In the genomic region with DNA sequence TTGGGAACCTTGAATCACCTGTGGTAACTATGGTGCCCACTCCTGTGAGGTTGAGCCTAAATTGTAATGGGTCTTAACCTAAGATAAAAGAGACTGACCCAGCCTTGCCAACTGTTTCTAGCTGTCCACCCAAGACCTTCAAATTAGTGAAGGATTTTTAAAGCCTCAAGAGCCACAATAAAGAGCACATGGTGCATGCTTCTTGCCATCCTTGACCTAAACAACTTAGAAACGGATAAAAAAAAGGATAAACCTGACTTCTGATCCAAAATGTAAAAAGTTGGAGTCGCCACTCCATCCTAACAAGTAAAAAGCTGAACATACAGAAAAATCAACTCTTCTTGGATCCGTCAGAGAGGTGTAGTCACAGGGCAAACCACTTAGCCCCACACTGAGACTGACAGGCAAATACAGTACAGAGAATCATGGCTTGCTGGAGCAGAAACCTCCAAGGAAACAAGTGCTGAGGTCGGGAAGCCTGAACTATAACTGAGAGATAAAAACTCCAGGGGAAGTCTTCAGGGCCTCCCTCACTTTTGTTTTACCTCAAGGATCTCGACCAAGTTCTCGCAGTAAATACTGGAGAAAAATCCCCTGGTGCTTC, we compare ENCODE assay signal across 24 cellular contexts. TPM values are rescaled to one million over a fixed set of nuclear protein-coding genes. Genes with fewer than 3 reads are reported as not detected.
DNase-seq lines count a peak whose midpoint lies in the region; ATAC-seq, FAIRE-seq and TF ChIP-seq lines count a peak whose summit lies in the region.
"Had no signal": no experiment of that assay in that cellular context is flagged by ENCODE, and none has a peak within 500 bp of the region (broad histone marks: within the 10 kb centered on the region; RNA-seq: fewer than 3 reads in every experiment).

No MANE protein-coding gene starts in this region.

- H3K27ac Mint-ChIP-seq in stimulated activated memory B cell treated with anti-CD40 and anti-IgM and Interleukin-4, amounts not matched to agents 10 μg/mL and 1 μg/mL and 100 μg/mL, for 72 hours = peak overlapping the region; percentile 20
- H3K27ac Mint-ChIP-seq: CD4-positive, alpha-beta memory T cell; GM23338; HFFc6 had no signal

- H3K9me1 ChIP-seq in K562 (ENCODE audit: control insufficient read depth, insufficient read depth, low read length) = no peaks in the 10 kb centered on the region

- H3K4me3 Mint-ChIP-seq in stimulated activated memory B cell treated with anti-CD40 and anti-IgM and Interleukin-4, amounts not matched to agents 10 μg/mL and 1 μg/mL and 100 μg/mL, for 72 hours = no peak overlapping the region
- H3K4me3 Mint-ChIP-seq: GM23338, HFFc6 had no signal

- POLR2A ChIA-PET in K562 (lab: Yijun Ruan, JAX) = interaction anchor here (0.6 kb wide), 1 partner anchor 1452 kb away, joined by 3 read pairs; no protein-coding TSS in a partner anchor

- H3K27ac ChIP-seq in HL-60 (replicated peaks) (peak overlapping the region; percentile 38), K562 (ENCODE audit: extremely low read depth, low read depth, low read length) (peak overlapping the region; percentile 14; the same call in 2 of the 3 replicates), neutrophil (peak overlapping the region; percentile 2)
- H3K27ac ChIP-seq: A549 had no signal

- no peaks in the 10 kb centered on the region for H4K20me1 ChIP-seq in K562 (replicated peaks; ENCODE audit: control insufficient read depth, insufficient read depth, low read length)

- no TSS peak for BruUV-seq in K562 (replicated peaks; lab: Mats Ljungman, UMichigan)

- H3K4me1 ChIP-seq in K562 (replicated peaks in 1 of 2; ENCODE audit: control insufficient read depth in 2 of 2, insufficient read depth in 2 of 2, low read length in 2 of 2) (peaks cover 0 to 16% of the 10 kb centered on the region in 2 experiments; a peak in 2 of 5 replicates), neutrophil (ENCODE audit: control insufficient read depth in 1 of 2, insufficient read depth in 1 of 2, low read depth in 1 of 2, low read length in 1 of 2) (peaks cover 14 to 16% of the 10 kb centered on the region in 2 experiments)
- H3K4me1 ChIP-seq: A549 had no signal

- H3K4me3 ChIP-seq in HL-60 (replicated peaks; ENCODE audit: insufficient read depth, low read length) = no peak overlapping the region
- no peak overlapping the region for H3K4me3 ChIP-seq in K562
- H3K4me3 ChIP-seq in neutrophil (ENCODE audit: low read depth in 1 of 2, low read length in 1 of 2) = no peak overlapping the region
- H3K4me3 ChIP-seq: A549, GM23338, HAP-1 had no signal

- H3K9ac ChIP-seq in K562 (ENCODE audit: insufficient read depth in 1 of 2, low read depth in 2 of 2, low read length in 2 of 2) = 0 out of 4 replicates have a peak overlapping the region, but pooled peaks of 1 of the 2 experiments have one; percentile 1

- peak overlapping the region; percentile 76 for H2AFZ ChIP-seq in K562 (ENCODE audit: low read depth, low read length)
- H2AFZ ChIP-seq: GM23338 had no signal

- no peak for TF ChIP-seq POLR2A in K562 (conservative IDR thresholded peaks at IDR 0.05)

- no peaks in the 10 kb centered on the region for H3K27me3 Mint-ChIP-seq in stimulated activated memory B cell treated with anti-CD40 and anti-IgM and Interleukin-4, amounts not matched to agents 10 μg/mL and 1 μg/mL and 100 μg/mL, for 72 hours
- H3K27me3 Mint-ChIP-seq: CD4-positive, alpha-beta memory T cell had no signal

- DNase-seq in HL-60 (ENCODE audit: low read depth in 1 of 2, low spot score in 1 of 2) = no peak
- no peak for DNase-seq in K562 (ENCODE audit: extremely low read depth in 1 of 4, low spot score in 3 of 4)
- DNase-seq in globus pallidus (ENCODE audit: low spot score) = no peak
- no peak for DNase-seq in NCI-H2171 treated with DMSO at 0.1 percent for 48 hours (lab: John Stamatoyannopoulos, UW)
- no peak for DNase-seq in OCI-M1 (lab: John Stamatoyannopoulos, UW)
- DNase-seq: 8988T; ACHN; C1 segment of cervical spinal cord; Calu3; CD4-positive, alpha-beta memory T cell; COR-L47; DMS53; DND-41; GDM1; HFFc6 had no signal

- H3K36me3 ChIP-seq in K562 (ENCODE audit: control insufficient read depth, insufficient read depth, low read length) (no peaks in the 10 kb centered on the region), neutrophil (no peaks in the 10 kb centered on the region)
- H3K36me3 ChIP-seq: HAP-1 had no signal

- no peaks in the 10 kb centered on the region for H3K79me2 ChIP-seq in K562 (ENCODE audit: control insufficient read depth, insufficient read depth, low read length)

- no peak for TF ChIP-seq RAD21 in K562 (CRISPR knock-in tag; conservative IDR thresholded peaks at IDR 0.05 in 1 of 2, IDR thresholded peaks at IDR 0.05 in 1 of 2)

- peak; percentile 19 for FAIRE-seq in K562 (lab: Jason Lieb, UNC)
- FAIRE-seq: A549, GM12891, GM18507, H54 had no signal

- in situ Hi-C loops in K562 (cut with MboI) = no loop called here

- TF ChIP-seq EP300 in K562 (IDR thresholded peaks at IDR 0.05; ENCODE audit: low read length) = no peak

- no peak overlapping the region for H3K4me2 ChIP-seq in K562 (ENCODE audit: insufficient read depth, low read length)
- H3K4me2 ChIP-seq: A549, GM23338 had no signal

- CTCF ChIA-PET in K562 (lab: Yijun Ruan, JAX; ENCODE audit: low intra/inter-chr PET ratio) = no interaction called here

- ATAC-seq in K562 = peak; percentile 55; the same call in 2 of the 3 replicates
- no peak for ATAC-seq in stimulated activated memory B cell treated with anti-CD40 and anti-IgM and Interleukin-4, amounts not matched to agents 10 μg/mL and 1 μg/mL and 100 μg/mL, for 72 hours
- ATAC-seq: A549, GM23338 had no signal

- no peaks in the 10 kb centered on the region for H3K36me3 Mint-ChIP-seq in stimulated activated memory B cell treated with anti-CD40 and anti-IgM and Interleukin-4, amounts not matched to agents 10 μg/mL and 1 μg/mL and 100 μg/mL, for 72 hours
- H3K36me3 Mint-ChIP-seq: CD4-positive, alpha-beta memory T cell had no signal

- H3K9me3 ChIP-seq in K562 (replicated peaks; ENCODE audit: control insufficient read depth, insufficient read depth, low read depth, low read length) (no peaks in the 10 kb centered on the region), neutrophil (no peaks in the 10 kb centered on the region)
- H3K9me3 ChIP-seq: A549, HAP-1 had no signal

- peaks cover 14% of the 10 kb centered on the region for H3K4me1 Mint-ChIP-seq in stimulated activated memory B cell treated with anti-CD40 and anti-IgM and Interleukin-4, amounts not matched to agents 10 μg/mL and 1 μg/mL and 100 μg/mL, for 72 hours
- H3K4me1 Mint-ChIP-seq: GM23338 had no signal

- WGBS in K562 (ENCODE audit: insufficient coverage, low coverage, missing lambda C conversion rate) = 26% methylated on average over 6 of the region's 6 CpGs

- H3K27me3 ChIP-seq in HL-60 (ENCODE audit: insufficient read depth, poor library complexity, severe bottlenecking) = no peaks in the 10 kb centered on the region
- H3K27me3 ChIP-seq in K562 (ENCODE audit: control insufficient read depth in 2 of 2, insufficient read depth in 2 of 2, low read length in 2 of 2) = no peaks in the 10 kb centered on the region
- H3K27me3 ChIP-seq in neutrophil = no peaks in the 10 kb centered on the region

- intact Hi-C loops in K562 (cut with micrococcal nuclease) = no loop called here

- no peak for TF ChIP-seq CTCF in HL-60 (IDR thresholded peaks at IDR 0.05; ENCODE audit: insufficient read depth, low read length)
- no peak for TF ChIP-seq CTCF in K562 (IDR thresholded peaks at IDR 0.05 in 2 of 3, conservative IDR thresholded peaks at IDR 0.05 in 1 of 3; ENCODE audit: insufficient read depth in 2 of 3, low read depth in 1 of 3, low read length in 3 of 3)
- no peak for TF ChIP-seq CTCF in neutrophil (IDR thresholded peaks at IDR 0.05)

- no peaks in the 10 kb centered on the region for H3K9me3 Mint-ChIP-seq in stimulated activated memory B cell treated with anti-CD40 and anti-IgM and Interleukin-4, amounts not matched to agents 10 μg/mL and 1 μg/mL and 100 μg/mL, for 72 hours
- H3K9me3 Mint-ChIP-seq: CD4-positive, alpha-beta memory T cell; GM23338; HFFc6 had no signal

RNA-seq across cellular contexts. Expression of a gene that starts 16.4 kb away (rescaled TPM):
- total RNA-seq in K562 (2011; cell fraction: chromatin; rRNA removed; ENCODE audit: low replicate concordance) = 0.25 TPM in 1 of 2 replicates, not detected in the other
- total RNA-seq in K562 (2011; cell fraction: nucleolus; rRNA removed) = not detected in 2 replicates
- not detected in 2 replicates for total RNA-seq in K562 (2011; cell fraction: nucleoplasm; rRNA removed)
- total RNA-seq in K562 (2014; rRNA removed) = 0.18 and 0.29 TPM in 2 replicates
- 0.29 and 0.36 TPM in 2 replicates for total RNA-seq in K562 (2014; rRNA removed; fragmentation: Illumina TruSeq; extraction: Trizol)
- 0.43 and 0.75 TPM in 2 replicates for total RNA-seq in K562 (2015; rRNA removed; fragmentation: Illumina TruSeq; extraction: Trizol)
- total RNA-seq in K562 (2021) = 0.20 and 0.22 TPM in 2 replicates
- 0.05 and 0.13 TPM in 2 replicates for polyA plus RNA-seq in K562 (2011; rRNA removed)
- 0.07 TPM in 1 of 2 replicates, not detected in the other for polyA plus RNA-seq in K562 (2011; cell fraction: cytosol; rRNA removed)
- polyA plus RNA-seq in K562 (2011; cell fraction: nucleus; rRNA removed) = not detected in 2 replicates
- polyA plus RNA-seq in K562 (2012) = 0.27 and 0.35 TPM in 2 replicates
- 0.25 and 0.37 TPM in 2 replicates for polyA plus RNA-seq in K562 (2014; fragmentation: Illumina TruSeq; extraction: Trizol)
- under 1 TPM; 0.27 to 0.35 TPM for polyA plus RNA-seq in K562 (2014; fragmentation: Nextera tagmentation; extraction: Ambion mirVana)
- polyA plus RNA-seq in K562 (2014; rRNA removed) = 0.23 and 0.98 TPM in 2 replicates
- 0.25 TPM in 1 of 2 replicates, not detected in the other for polyA minus RNA-seq in K562 (2011; rRNA and poly(A)+ RNA removed)
- polyA minus RNA-seq in K562 (2011; cell fraction: cytosol; rRNA and poly(A)+ RNA removed) = not detected in 2 replicates
- not detected in 2 replicates for polyA minus RNA-seq in K562 (2011; cell fraction: nucleus; rRNA and poly(A)+ RNA removed)
- total RNA-seq: Calu3, GM23338, HFFc6 had no signal
- polyA plus RNA-seq: A549, BJ, GM23338 had no signal

RNA-seq across cellular contexts. Expression of a gene that starts 23.7 kb away (rescaled TPM):
- total RNA-seq in K562 (2011; cell fraction: chromatin; rRNA removed; ENCODE audit: low replicate concordance) = 119 and 120 TPM in 2 replicates
- 83.6 and 92.2 TPM in 2 replicates for total RNA-seq in K562 (2011; cell fraction: nucleolus; rRNA removed)
- total RNA-seq in K562 (2011; cell fraction: nucleoplasm; rRNA removed) = 114 and 167 TPM in 2 replicates
- total RNA-seq in K562 (2014; rRNA removed) (67.9 and 83.1 TPM in 2 replicates), K562 (2014; rRNA removed; fragmentation: Illumina TruSeq; extraction: Trizol) (43.0 and 46.6 TPM in 2 replicates), K562 (2015; rRNA removed; fragmentation: Illumina TruSeq; extraction: Trizol) (29.5 and 30.2 TPM in 2 replicates), K562 (2021) (62.2 and 71.4 TPM in 2 replicates)
- polyA plus RNA-seq in K562 (2011; rRNA removed) (22.0 and 60.4 TPM in 2 replicates), K562 (2014; fragmentation: Illumina TruSeq; extraction: Trizol) (67.6 and 69.5 TPM in 2 replicates), K562 (2014; fragmentation: Nextera tagmentation; extraction: Ambion mirVana) (1 to 10 TPM; 4.8 to 8.8 TPM), K562 (2014; rRNA removed) (76.8 and 88.7 TPM in 2 replicates)
- 20.3 and 83.5 TPM in 2 replicates for polyA plus RNA-seq in K562 (2011; cell fraction: cytosol; rRNA removed)
- polyA plus RNA-seq in K562 (2011; cell fraction: nucleus; rRNA removed) = 34.5 and 117 TPM in 2 replicates
- polyA plus RNA-seq in K562 (2012) = 57.6 and 120 TPM in 2 replicates
- 22.0 and 65.1 TPM in 2 replicates for polyA minus RNA-seq in K562 (2011; rRNA and poly(A)+ RNA removed)
- 15.4 and 43.7 TPM in 2 replicates for polyA minus RNA-seq in K562 (2011; cell fraction: cytosol; rRNA and poly(A)+ RNA removed)
- 24.7 and 46.7 TPM in 2 replicates for polyA minus RNA-seq in K562 (2011; cell fraction: nucleus; rRNA and poly(A)+ RNA removed)
- total RNA-seq: Calu3, HFFc6 had no signal
- polyA plus RNA-seq: A549, BJ, GM23338 had no signal
